Comparison of ENCODE assay signal across 16 cellular contexts in the genomic region with DNA sequence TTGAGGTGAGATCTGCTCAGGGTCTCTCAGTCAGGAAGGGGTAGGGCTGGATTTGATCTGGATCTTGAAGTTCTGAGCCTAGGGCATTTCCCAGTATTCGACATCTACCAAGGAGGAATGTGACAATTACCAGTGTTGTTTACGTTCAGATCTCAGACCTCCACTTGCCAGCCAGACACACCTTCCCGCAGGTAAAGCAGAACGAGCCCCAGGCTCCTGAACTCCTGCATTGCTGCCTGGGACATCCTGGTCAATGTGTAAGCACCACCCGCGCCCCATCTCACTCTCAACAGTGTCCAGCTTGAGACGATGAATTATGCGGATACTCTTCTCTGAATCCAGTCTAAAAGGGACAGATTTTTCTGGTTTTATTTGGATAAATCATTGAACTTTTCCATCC. TPM values are rescaled to one million over a fixed set of nuclear protein-coding genes. Genes with fewer than 3 reads are reported as not detected.
DNase-seq lines count a peak whose midpoint lies in the region; TF ChIP-seq lines count a peak whose summit lies in the region.
"Had no signal": no experiment of that assay in that cellular context is flagged by ENCODE, and none has a peak within 500 bp of the region (broad histone marks: within the 10 kb centered on the region; RNA-seq: fewer than 3 reads in every experiment).

No MANE protein-coding gene starts in this region.

- TF ChIP-seq CTCF in ascending aorta (IDR thresholded peaks at IDR 0.05) = no peak

- H3K4me3 ChIP-seq in SJSA1 (no peak overlapping the region), ascending aorta (no peak overlapping the region)
- H3K4me3 ChIP-seq: BLaER1, GM23338 had no signal

- H3K9me3 ChIP-seq in SJSA1 (replicated peaks) (no peaks in the 10 kb centered on the region), ascending aorta (no peaks in the 10 kb centered on the region)
- H3K9me3 ChIP-seq: BLaER1 had no signal

- DNase-seq in ELF-1 (ENCODE audit: low read depth, low spot score) (peak; percentile 81), SJSA1 (ENCODE audit: low read depth in 1 of 2, low spot score in 2 of 2) (no peak), islet precursor cell (peak; percentile 79), hippocampal formation (lab: John Stamatoyannopoulos, UW) (no peak), SW480 (ENCODE audit: low spot score) (no peak), ascending aorta (ENCODE audit: low spot score in 2 of 2) (no peak)
- DNase-seq: Caco-2; CD4-positive, CD25-positive, alpha-beta regulatory T cell; DMS153; DND-41; GF-D8; H9 had no signal

- no peaks in the 10 kb centered on the region for H3K27me3 ChIP-seq in SJSA1 (replicated peaks)
- no peaks in the 10 kb centered on the region for H3K27me3 ChIP-seq in ascending aorta
- H3K27me3 ChIP-seq: BLaER1 had no signal

- intact Hi-C loops in ascending aorta (cut with DNase I) = no loop called here

- H3K36me3 ChIP-seq in SJSA1 (no peaks in the 10 kb centered on the region), ascending aorta (no peaks in the 10 kb centered on the region)
- H3K36me3 ChIP-seq: BLaER1 had no signal

- H3K4me1 ChIP-seq in SJSA1 (replicated peaks) (peaks cover 67% of the 10 kb centered on the region), ascending aorta (peaks cover 0 to 3% of the 10 kb centered on the region in 2 donors)
- H3K4me1 ChIP-seq: Caco-2 had no signal

- H3K27ac ChIP-seq in SJSA1 (peak overlapping the region; percentile 69), ascending aorta (no peak overlapping the region)
- H3K27ac ChIP-seq: 22Rv1, BLaER1, C4-2B had no signal

RNA-seq across cellular contexts. Expression of gene PTCH1, which starts 56.7 kb away (rescaled TPM):
- total RNA-seq in SJSA1 (2014; rRNA removed; shearing (Covaris generic)) = 49.3 and 56.4 TPM in 2 replicates
- total RNA-seq in ascending aorta = 25.2 TPM

Comparison
In these comparisons a context has a peak if more than half of its experiments do, and no peak if none do; other contexts are left out.
1. DNase-seq: peak in ELF-1 (single experiment) and islet precursor cell (single experiment); none in SJSA1 (0 of 2), hippocampal formation (0 of 2), SW480 (single experiment) and ascending aorta (0 of 2).